18 cellular contexts compared by ENCODE assay signal in genomic region chr1:218933526-218933925, GRCh38.
A peak's percentile ranks its signal among the peaks of the same experiment; 100 is the strongest.
DNase-seq lines count a peak whose midpoint lies in the region; FAIRE-seq and TF ChIP-seq lines count a peak whose summit lies in the region.
"Had no signal": no experiment of that assay in that cellular context is flagged by ENCODE, and none has a peak within 500 bp of the region (broad histone marks: within the 10 kb centered on the region; RNA-seq: fewer than 3 reads in every experiment).

No MANE protein-coding gene starts in this region.

- peaks cover 3% of the 10 kb centered on the region for H3K36me3 Mint-ChIP-seq in endothelial cell (ENCODE audit: low read depth, unreplicated experiment)
- H3K36me3 Mint-ChIP-seq: CD14-positive monocyte had no signal

- no peak for FAIRE-seq in H54 (lab: Jason Lieb, UNC)
- FAIRE-seq: K562, RCC 7860 had no signal

- TF ChIP-seq CTCF in endothelial cell (IDR thresholded peaks at IDR 0.05; ENCODE audit: unreplicated experiment), result no peak

- DNase-seq in EH (ENCODE audit: low read depth), result peak; percentile 49
- DNase-seq in HS-5 (ENCODE audit: low read depth), result peak; percentile 14
- no peak for DNase-seq in endothelial cell (ENCODE audit: low spot score)
- peak; percentile 45 for DNase-seq in fibroblast of peridontal ligament (ENCODE audit: extremely low read depth)
- no peak for DNase-seq in superior temporal gyrus (ENCODE audit: extremely low spot score)
- DNase-seq in H54 (ENCODE audit: insufficient read length, low spot score), result no peak
- DNase-seq in NCI-H2227 (lab: John Stamatoyannopoulos, UW; ENCODE audit: unreplicated experiment), result no peak
- no peak for DNase-seq in stimulated activated naive CD4-positive, alpha-beta T cell (lab: John Stamatoyannopoulos, UW)
- DNase-seq: H9, NCI-H1092 treated with DMSO at 0.1 percent for 48 hours, NCI-H146, NCI-H2029 treated with DMSO at 0.1 percent for 48 hours, NCI-H2171, NCI-H524 treated with DMSO at 0.1 percent for 48 hours had no signal

- no peak for TF ChIP-seq POLR2A in H54 (IDR thresholded peaks at IDR 0.05; ENCODE audit: low read depth, low read length)

- no peak overlapping the region for H3K4me3 Mint-ChIP-seq in endothelial cell (ENCODE audit: unreplicated experiment)
- H3K4me3 Mint-ChIP-seq: B cell, CD14-positive monocyte, H9 had no signal

- H3K4me1 Mint-ChIP-seq in endothelial cell (ENCODE audit: unreplicated experiment), result peaks cover 26% of the 10 kb centered on the region
- H3K4me1 Mint-ChIP-seq: B cell, CD14-positive monocyte had no signal

- H3K9me3 Mint-ChIP-seq in endothelial cell (ENCODE audit: unreplicated experiment), result no peaks in the 10 kb centered on the region

- no peaks in the 10 kb centered on the region for H3K27me3 Mint-ChIP-seq in endothelial cell (ENCODE audit: unreplicated experiment)

- peak overlapping the region; percentile 37 for H3K27ac Mint-ChIP-seq in endothelial cell (ENCODE audit: unreplicated experiment)
- H3K27ac Mint-ChIP-seq: B cell, CD14-positive monocyte, H9 had no signal

Comparison
In these comparisons a context has a peak if more than half of its experiments do, and no peak if none do; other contexts are left out.
1. DNase-seq: peak in EH (single experiment), HS-5 (single experiment) and fibroblast of peridontal ligament (single experiment); none in endothelial cell (single experiment), superior temporal gyrus (single experiment), H54 (single experiment), NCI-H2227 (single experiment) and stimulated activated naive CD4-positive, alpha-beta T cell (0 of 6).